30 cellular contexts compared by ENCODE assay signal in the genomic region with DNA sequence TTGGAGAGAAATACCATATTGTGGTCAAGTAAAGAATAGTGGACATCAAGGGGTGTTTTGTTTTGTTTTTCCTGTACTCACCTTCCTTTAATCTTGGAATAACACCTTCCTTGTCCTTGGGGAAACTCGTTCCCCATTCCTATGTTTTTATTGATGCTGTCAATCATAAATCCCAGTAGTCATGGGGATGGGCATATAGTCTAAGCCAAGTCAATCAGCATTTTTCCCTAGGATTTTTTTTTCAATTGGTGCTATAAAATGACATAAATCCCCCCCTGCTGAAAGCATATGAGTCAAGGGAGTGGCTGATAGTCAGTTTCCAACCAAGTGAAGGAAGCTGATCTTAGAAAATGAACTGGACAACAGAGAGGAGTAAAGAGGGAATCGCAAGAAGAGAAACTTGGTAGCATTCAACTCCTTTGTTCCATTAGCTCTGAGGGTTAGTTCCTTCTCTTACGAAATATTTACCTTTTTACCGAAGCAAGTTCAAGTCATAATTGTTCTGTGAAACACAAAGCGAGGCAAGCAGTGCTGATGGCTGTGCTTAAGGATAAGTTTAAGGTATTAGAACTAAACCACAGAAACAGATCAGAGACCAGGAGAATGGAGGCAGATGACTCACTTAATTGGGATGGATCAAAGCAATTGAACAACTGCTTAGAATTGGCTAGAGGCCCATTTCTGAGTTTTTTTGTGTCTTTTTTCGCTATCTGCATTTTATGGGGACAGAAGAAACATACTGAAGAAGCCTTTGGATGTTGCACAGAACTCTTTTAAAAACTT.
"Had no signal": no experiment of that assay in that cellular context is flagged by ENCODE, and none has a peak within 500 bp of the region (broad histone marks: within the 10 kb centered on the region; RNA-seq: fewer than 3 reads in every experiment).

No MANE protein-coding gene starts in this region.

- DNase-seq: activated B cell treated with CpG ODN at 0.5 μM for 24 hours; activated CD4-positive, alpha-beta memory T cell treated with anti-CD3 and anti-CD28 coated beads, Interleukin-2, amount 10 ng/mL, durations not matched to agents 7 days and 5 days; activated CD4-positive, alpha-beta T cell treated with anti-CD3 and anti-CD28 coated beads for 1 hour; activated CD4-positive, alpha-beta T cell treated with anti-CD3 and anti-CD28 coated beads for 48 hours; activated CD8-positive, alpha-beta memory T cell treated with anti-CD3 and anti-CD28 coated beads for 24 hours; activated CD8-positive, alpha-beta memory T cell treated with anti-CD3 and anti-CD28 coated beads, Interleukin-2, amount 10 ng/mL, durations not matched to agents 7 days and 5 days; activated CD8-positive, alpha-beta memory T cell treated with anti-CD3 and anti-CD28 coated beads, Interleukin-2, amount 50 U/mL, for 48 hours; activated effector memory CD4-positive, alpha-beta T cell treated with Interleukin-2 at 50 U/mL for 16 hours; activated naive CD4-positive, alpha-beta T cell treated with anti-CD3 and anti-CD28 coated beads, Interleukin-2, amount 50 U/mL, for 16 hours; activated naive CD8-positive, alpha-beta T cell treated with anti-CD3 and anti-CD28 coated beads for 36 hours; activated T-cell treated with anti-CD3 and anti-CD28 coated beads, Interleukin-2, amount 50 U/mL, for 48 hours; amniotic stem cell; aorta; brain microvascular endothelial cell; NCI-H1105; NCI-H1417 treated with DMSO at 0.1 percent for 48 hours; NCI-H187 treated with DMSO at 0.1 percent for 48 hours; NCI-H2081 treated with DMSO at 0.1 percent for 48 hours; NCI-H226; NCI-H446 treated with DMSO at 0.1 percent for 48 hours; NCI-H524; PC-3; Peyer's patch; RPMI8226; SIG-M5; T-helper 1 cell; T-helper 2 cell; T-helper 9 cell had no signal

- H3K27ac Mint-ChIP-seq: activated B cell treated with CpG ODN at 0.5 μM for 24 hours; activated CD4-positive, alpha-beta memory T cell treated with anti-CD3 and anti-CD28 coated beads, Interleukin-2, amount 10 ng/mL, durations not matched to agents 7 days and 5 days; activated CD8-positive, alpha-beta memory T cell treated with anti-CD3 and anti-CD28 coated beads, Interleukin-2, amount 10 ng/mL, durations not matched to agents 7 days and 5 days; activated naive CD8-positive, alpha-beta T cell treated with anti-CD3 and anti-CD28 coated beads for 36 hours had no signal

- H3K4me3 Mint-ChIP-seq: activated B cell treated with CpG ODN at 0.5 μM for 24 hours; activated CD4-positive, alpha-beta memory T cell treated with anti-CD3 and anti-CD28 coated beads, Interleukin-2, amount 10 ng/mL, durations not matched to agents 7 days and 5 days; activated CD8-positive, alpha-beta memory T cell treated with anti-CD3 and anti-CD28 coated beads, Interleukin-2, amount 10 ng/mL, durations not matched to agents 7 days and 5 days; activated naive CD8-positive, alpha-beta T cell treated with anti-CD3 and anti-CD28 coated beads for 36 hours had no signal

- H3K27me3 Mint-ChIP-seq: activated B cell treated with CpG ODN at 0.5 μM for 24 hours; activated CD4-positive, alpha-beta memory T cell treated with anti-CD3 and anti-CD28 coated beads, Interleukin-2, amount 10 ng/mL, durations not matched to agents 7 days and 5 days; activated CD8-positive, alpha-beta memory T cell treated with anti-CD3 and anti-CD28 coated beads, Interleukin-2, amount 10 ng/mL, durations not matched to agents 7 days and 5 days; activated naive CD8-positive, alpha-beta T cell treated with anti-CD3 and anti-CD28 coated beads for 36 hours had no signal

- ATAC-seq: activated CD8-positive, alpha-beta memory T cell treated with anti-CD3 and anti-CD28 coated beads, Interleukin-2, amount 10 ng/mL, durations not matched to agents 7 days and 5 days; PC-3; Right ventricle myocardium inferior; SK-N-SH treated with all-trans-retinoic acid at 6 μM for 48 hours had no signal

- H3K4me1 Mint-ChIP-seq: activated CD4-positive, alpha-beta memory T cell treated with anti-CD3 and anti-CD28 coated beads, Interleukin-2, amount 10 ng/mL, durations not matched to agents 7 days and 5 days; activated CD8-positive, alpha-beta memory T cell treated with anti-CD3 and anti-CD28 coated beads, Interleukin-2, amount 10 ng/mL, durations not matched to agents 7 days and 5 days had no signal
